1 cellular context compared by ENCODE assay signal in genomic region chr18:39198376-39198775, GRCh38.
TF ChIP-seq lines count a peak whose summit lies in the region.

No MANE protein-coding gene starts in this region.

TF ChIP-seq in GM23338, 12 proteins besides CTCF, POLR2A, EP300 and RAD21 (continued from another document):
- TF ChIP-seq ETS1 (IDR thresholded peaks at IDR 0.05) (no peak), POLR2AphosphoS5 (IDR thresholded peaks at IDR 0.05; ENCODE audit: low read depth) (no peak), JUNB (IDR thresholded peaks at IDR 0.05; ENCODE audit: unreplicated experiment) (no peak), NANOG (IDR thresholded peaks at IDR 0.05; ENCODE audit: borderline replicate concordance) (no peak), EZH2 (IDR thresholded peaks at IDR 0.05; ENCODE audit: low read depth, unreplicated experiment) (no peak), STAT1 (IDR thresholded peaks at IDR 0.05; ENCODE audit: unreplicated experiment) (no peak), ZNF331 (CRISPR knock-in tag; IDR thresholded peaks at IDR 0.05; ENCODE audit: low read depth) (no peak), ZNF114 (CRISPR knock-in tag; IDR thresholded peaks at IDR 0.05) (no peak), CREB1 (CRISPR knock-in tag; IDR thresholded peaks at IDR 0.05; ENCODE audit: low read depth) (no peak), ZNF462 (CRISPR knock-in tag; IDR thresholded peaks at IDR 0.05) (no peak)
